Comparison of ENCODE assay signal across 8 cellular contexts in the genomic region with DNA sequence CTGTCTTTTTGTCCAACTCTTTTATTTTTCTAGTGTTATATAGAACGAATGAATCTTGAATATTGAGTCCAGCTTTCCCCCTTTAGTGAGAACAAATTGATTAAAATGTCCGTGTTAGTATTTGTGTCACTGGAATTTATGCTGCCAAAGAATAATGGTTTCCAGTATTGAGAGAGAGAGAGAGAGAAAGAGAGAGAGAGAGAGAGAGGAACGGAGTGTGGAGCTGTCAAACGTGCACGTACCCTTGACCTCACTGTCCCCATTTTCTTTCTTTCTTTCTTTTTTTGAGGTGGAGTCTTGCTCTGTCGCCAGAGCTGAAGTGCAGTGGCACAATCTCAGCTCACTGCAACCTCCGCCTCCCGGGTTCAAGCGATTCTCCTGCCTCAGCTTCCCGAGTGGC.
"Had no signal": no experiment of that assay in that cellular context is flagged by ENCODE, and none has a peak within 500 bp of the region (broad histone marks: within the 10 kb centered on the region; RNA-seq: fewer than 3 reads in every experiment).

No MANE protein-coding gene starts in this region.

- ATAC-seq: GM12878 had no signal

- H3K4me3 ChIP-seq: GM12878 had no signal

- DNase-seq: GDM1, GF-D8 had no signal

- FAIRE-seq: G401.6, GM12878, GM12891, GM12892, GM18507, GM19239 had no signal
